8 cellular contexts compared by ENCODE assay signal in the genomic region with DNA sequence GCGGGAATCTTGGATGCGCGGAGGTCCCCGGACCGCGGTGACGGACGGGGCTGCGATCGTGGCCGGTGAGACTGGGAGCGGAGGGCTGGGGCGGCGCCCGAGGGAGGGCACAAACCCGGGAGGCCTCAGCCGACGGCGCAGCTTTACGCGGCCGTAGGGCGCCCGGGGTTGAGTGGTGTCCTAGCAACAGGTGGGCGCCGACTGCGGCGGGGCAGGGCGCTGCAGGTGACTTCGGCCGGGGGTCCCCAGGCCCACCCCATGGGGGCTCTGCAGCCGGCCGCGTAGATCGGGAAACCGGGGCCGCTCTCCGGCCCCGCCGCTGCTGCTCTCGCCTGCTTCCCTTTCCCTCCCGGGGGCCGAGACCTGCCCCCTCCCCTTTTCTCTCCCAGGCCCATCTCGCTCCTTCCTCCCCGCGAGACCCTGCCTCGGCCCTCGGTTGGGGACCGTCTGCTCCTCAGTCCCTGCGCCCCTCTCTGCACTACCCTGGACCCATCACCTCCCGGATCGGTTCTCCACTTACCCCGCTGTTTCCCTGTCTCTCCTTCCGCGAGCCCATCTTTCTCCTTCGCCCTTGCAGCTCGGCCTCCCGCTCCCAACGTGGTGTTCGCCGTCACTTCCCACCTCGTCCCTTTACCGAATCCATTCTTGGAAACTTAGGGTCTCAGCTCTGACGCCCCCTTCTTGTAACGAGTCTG. TPM values are rescaled to one million over a fixed set of nuclear protein-coding genes. Genes with fewer than 3 reads are reported as not detected.
DNase-seq lines count a peak whose midpoint lies in the region; ATAC-seq and FAIRE-seq lines count a peak whose summit lies in the region.
"Had no signal": no experiment of that assay in that cellular context is flagged by ENCODE, and none has a peak within 500 bp of the region (broad histone marks: within the 10 kb centered on the region; RNA-seq: fewer than 3 reads in every experiment).

No MANE protein-coding gene starts in this region.

- POLR2A ChIA-PET in activated naive CD8-positive, alpha-beta T cell treated with anti-CD3 and anti-CD28 coated beads, Interleukin-2, amount 10 ng/mL, durations not matched to agents 7 days and 5 days (lab: Charles Lee) = interaction anchor here (0.6 to 3.4 kb wide), 3 partner anchors 16 to 35 kb away, joined by 3 to 20 read pairs (median 3); no protein-coding TSS in a partner anchor

- ATAC-seq in GM18867 (IDR thresholded peaks at IDR 0.05; ENCODE audit: unreplicated experiment) (peak; percentile 68), HG03045 (IDR thresholded peaks at IDR 0.05; ENCODE audit: unreplicated experiment) (peak; percentile 68)
- ATAC-seq in activated naive CD8-positive, alpha-beta T cell treated with anti-CD3 and anti-CD28 coated beads, Interleukin-2, amount 10 ng/mL, durations not matched to agents 7 days and 5 days (ENCODE audit: low read depth) = peak; percentile 43

- H3K9ac ChIP-seq in iPS-20b (ENCODE audit: low read depth, low read length) = peak overlapping the region; percentile 72

- peaks cover 56% of the 10 kb centered on the region for H3K27me3 ChIP-seq in iPS-20b (ENCODE audit: insufficient read depth, low read length)
- peaks cover 4 to 20% of the 10 kb centered on the region in 2 donors for H3K27me3 ChIP-seq in small intestine (ENCODE audit: control insufficient read depth in 2 of 2, insufficient read depth in 2 of 2, low read length in 2 of 2)

- peaks cover 54% of the 10 kb centered on the region for H3K27me3 Mint-ChIP-seq in activated naive CD8-positive, alpha-beta T cell treated with anti-CD3 and anti-CD28 coated beads, Interleukin-2, amount 10 ng/mL, durations not matched to agents 7 days and 5 days

- peak overlapping the region; percentile 86 for H3K4me3 Mint-ChIP-seq in activated naive CD8-positive, alpha-beta T cell treated with anti-CD3 and anti-CD28 coated beads, Interleukin-2, amount 10 ng/mL, durations not matched to agents 7 days and 5 days

- peaks cover 2% of the 10 kb centered on the region for H3K9me3 Mint-ChIP-seq in activated naive CD8-positive, alpha-beta T cell treated with anti-CD3 and anti-CD28 coated beads, Interleukin-2, amount 10 ng/mL, durations not matched to agents 7 days and 5 days

- 2 to 4% (median 4%) methylated on average over 34 to 65 of the region's 65 CpGs for WGBS in small intestine, 3 donors

- H3K4me3 ChIP-seq in iPS-20b (ENCODE audit: low read length) = peak overlapping the region; percentile 87
- H3K4me3 ChIP-seq in small intestine (ENCODE audit: low read depth in 1 of 2, low read length in 2 of 2) = peak overlapping the region in 1 of 2 donors; percentile 54
- H3K4me3 ChIP-seq: SK-N-MC had no signal

- no peak overlapping the region for H3K27ac Mint-ChIP-seq in activated naive CD8-positive, alpha-beta T cell treated with anti-CD3 and anti-CD28 coated beads, Interleukin-2, amount 10 ng/mL, durations not matched to agents 7 days and 5 days

- H3K9me3 ChIP-seq in iPS-20b (ENCODE audit: insufficient read depth, low read depth, low read length) = no peaks in the 10 kb centered on the region
- no peaks in the 10 kb centered on the region for H3K9me3 ChIP-seq in small intestine (ENCODE audit: control insufficient read depth, low read depth)

- DNase-seq in activated naive CD8-positive, alpha-beta T cell treated with anti-CD3 and anti-CD28 coated beads, Interleukin-2, amount 10 ng/mL, durations not matched to agents 7 days and 5 days = peak; percentile 48
- DNase-seq in small intestine = peak; percentile 26
- DNase-seq in GDM1 (lab: John Stamatoyannopoulos, UW) = no peak
- no peak for DNase-seq in HK-2 (ENCODE audit: unreplicated experiment)

- peaks cover 19% of the 10 kb centered on the region for H3K4me1 Mint-ChIP-seq in activated naive CD8-positive, alpha-beta T cell treated with anti-CD3 and anti-CD28 coated beads, Interleukin-2, amount 10 ng/mL, durations not matched to agents 7 days and 5 days

- FAIRE-seq in small intestine (lab: Jason Lieb, UNC) = no peak

- H3K27ac ChIP-seq in iPS-20b (ENCODE audit: low read length) (no peak overlapping the region), small intestine (ENCODE audit: low read depth in 1 of 2, low read length in 1 of 2) (no peak overlapping the region)
- H3K27ac ChIP-seq: SK-N-MC had no signal

- peaks cover 3% of the 10 kb centered on the region; the same call in 1 of the 2 replicates for H3K4me1 ChIP-seq in iPS-20b (ENCODE audit: insufficient read depth, low read length)
- no peaks in the 10 kb centered on the region for H3K4me1 ChIP-seq in small intestine (ENCODE audit: control insufficient read depth in 2 of 2, insufficient read depth in 1 of 2, low read depth in 1 of 2, low read length in 1 of 2)

- no peaks in the 10 kb centered on the region for H3K36me3 Mint-ChIP-seq in activated naive CD8-positive, alpha-beta T cell treated with anti-CD3 and anti-CD28 coated beads, Interleukin-2, amount 10 ng/mL, durations not matched to agents 7 days and 5 days

- no peaks in the 10 kb centered on the region for H3K36me3 ChIP-seq in iPS-20b (ENCODE audit: insufficient read depth, low read depth, low read length)
- H3K36me3 ChIP-seq in small intestine (ENCODE audit: control insufficient read depth in 2 of 2, insufficient read depth in 2 of 2, low read length in 2 of 2) = no peaks in the 10 kb centered on the region

RNA-seq across cellular contexts. Expression of gene ACBD5, which starts 18.4 kb away (rescaled TPM):
- 10 to 100 TPM; 27.5 to 27.6 TPM for total RNA-seq in activated naive CD8-positive, alpha-beta T cell treated with anti-CD3 and anti-CD28 coated beads, Interleukin-2, amount 10 ng/mL, durations not matched to agents 7 days and 5 days
- polyA plus RNA-seq in small intestine = 10 to 100 TPM; 21.8 to 61.5 (median 40.0) TPM

Comparison
In these comparisons a context has a peak if more than half of its experiments do, and no peak if none do; other contexts are left out.
1. DNase-seq: peak in activated naive CD8-positive, alpha-beta T cell treated with anti-CD3 and anti-CD28 coated beads, Interleukin-2, amount 10 ng/mL, durations not matched to agents 7 days and 5 days (single experiment) and small intestine (single experiment); none in GDM1 (single experiment) and HK-2 (single experiment).
2. Peak in every context shown above with its lines, with median percentiles within 50 percentile points of each other: ATAC-seq.